9 cellular contexts compared by ENCODE assay signal in the genomic region with DNA sequence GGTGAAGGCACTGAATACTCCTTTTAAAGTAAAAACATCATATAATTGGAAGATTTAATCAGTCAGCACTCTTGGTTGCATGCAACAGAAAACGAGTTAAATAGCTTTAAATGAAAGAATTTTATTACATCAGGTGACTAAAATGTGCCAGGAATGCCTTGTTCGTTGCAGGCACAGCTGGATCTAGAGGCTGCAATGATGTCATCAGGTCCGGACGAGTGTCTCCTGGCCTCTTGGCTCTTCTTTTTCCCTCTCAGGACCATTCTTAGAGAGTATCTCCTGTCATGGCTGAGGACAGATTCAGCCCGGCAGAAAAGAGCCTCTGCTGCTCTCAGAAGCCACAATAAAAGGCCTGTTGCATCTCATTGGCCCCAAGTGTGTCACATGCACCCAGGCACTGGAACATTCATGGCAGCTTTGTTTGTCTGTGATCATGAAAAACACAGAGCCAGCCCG.
DNase-seq lines count a peak whose midpoint lies in the region; ATAC-seq and TF ChIP-seq lines count a peak whose summit lies in the region.
"Had no signal": no experiment of that assay in that cellular context is flagged by ENCODE, and none has a peak within 500 bp of the region (broad histone marks: within the 10 kb centered on the region; RNA-seq: fewer than 3 reads in every experiment).

No MANE protein-coding gene starts in this region.

- peaks cover 33% of the 10 kb centered on the region for H3F3A ChIP-seq in SK-N-SH (replicated peaks; ENCODE audit: insufficient read depth)

- H2AFZ ChIP-seq in SK-N-SH (ENCODE audit: low read depth) (peak overlapping the region; percentile 52; the same call in 1 of the 2 replicates), Karpas-422 (ENCODE audit: low read length) (no peak overlapping the region)

- ATAC-seq in omental fat pad (ENCODE audit: low FRiP score) (peak; percentile 28), HG03108 (IDR thresholded peaks at IDR 0.05; ENCODE audit: unreplicated experiment) (no peak)

- H3K27ac ChIP-seq in SK-N-SH (ENCODE audit: low read depth in 2 of 2, low read length in 1 of 2) (peak overlapping the region; percentile 84), Karpas-422 (ENCODE audit: low read length) (no peak overlapping the region)

- H3K27me3 ChIP-seq in SK-N-SH (ENCODE audit: insufficient read depth) (no peaks in the 10 kb centered on the region), Karpas-422 (ENCODE audit: low read length) (peaks cover 9% of the 10 kb centered on the region; the same call in 1 of the 2 replicates)

- no peaks in the 10 kb centered on the region for H3K36me3 ChIP-seq in SK-N-SH (replicated peaks in 1 of 2; ENCODE audit: control insufficient read depth in 1 of 2, insufficient read depth in 2 of 2, low read length in 1 of 2)
- no peaks in the 10 kb centered on the region for H3K36me3 ChIP-seq in Karpas-422 (ENCODE audit: insufficient read depth, low read length)

- no peak for TF ChIP-seq EP300 in SK-N-SH (IDR thresholded peaks at IDR 0.05; ENCODE audit: borderline replicate concordance in 1 of 2, low read depth in 1 of 2, low read length in 1 of 2)

- no peak overlapping the region for H3K4me3 ChIP-seq in SK-N-SH (ENCODE audit: low read depth in 2 of 2, low read length in 1 of 2)
- H3K4me3 ChIP-seq in fibroblast of villous mesenchyme (ENCODE audit: low read depth, low read length), result no peak overlapping the region
- no peak overlapping the region for H3K4me3 ChIP-seq in Karpas-422 (ENCODE audit: low read length)
- H3K4me3 ChIP-seq: lung had no signal

- POLR2A ChIA-PET in SK-N-SH (lab: Yijun Ruan, JAX) (no interaction called here), HEK293T (lab: Yijun Ruan, JAX) (no interaction called here)

- no peak for TF ChIP-seq RAD21 in SK-N-SH (IDR thresholded peaks at IDR 0.05; ENCODE audit: low read length)

- DNase-seq in EL (peak; percentile 85), SK-N-SH (no peak), fibroblast of villous mesenchyme (ENCODE audit: low read depth) (peak; percentile 43), omental fat pad (ENCODE audit: low spot score) (no peak), HEK293T (ENCODE audit: extremely low spot score) (no peak), NOMO-1 treated with dmso at 0.1 percent for 144 hours (lab: John Stamatoyannopoulos, UW; ENCODE audit: unreplicated experiment) (no peak), Karpas-422 (no peak)

- H3K79me2 ChIP-seq in SK-N-SH (ENCODE audit: insufficient read depth) (no peaks in the 10 kb centered on the region), Karpas-422 (ENCODE audit: low read length) (no peaks in the 10 kb centered on the region)

- peak overlapping the region; percentile 42; the same call in 1 of the 2 replicates for H3K9ac ChIP-seq in SK-N-SH
- H3K9ac ChIP-seq in Karpas-422 (ENCODE audit: low read length), result no peak overlapping the region

- H3K9me2 ChIP-seq in SK-N-SH (no peaks in the 10 kb centered on the region), Karpas-422 (replicated peaks; ENCODE audit: insufficient read depth, low read length) (no peaks in the 10 kb centered on the region)

- TF ChIP-seq CTCF in SK-N-SH (IDR thresholded peaks at IDR 0.05), result no peak
- TF ChIP-seq CTCF in fibroblast of villous mesenchyme (IDR thresholded peaks at IDR 0.05; ENCODE audit: insufficient read depth, low read depth, low read length), result no peak
- TF ChIP-seq CTCF in omental fat pad (IDR thresholded peaks at IDR 0.05), result no peak

- H3K9me3 ChIP-seq in SK-N-SH (no peaks in the 10 kb centered on the region), Karpas-422 (ENCODE audit: low read length) (no peaks in the 10 kb centered on the region)

- CTCF ChIA-PET in SK-N-SH (lab: Yijun Ruan, JAX) (interaction anchor here (0.7 to 5.8 kb wide), 6 partner anchors 11 to 632 kb away, joined by 3 to 36 read pairs (median 4); a partner anchor contains a TSS), HEK293T (lab: Yijun Ruan, JAX) (interaction anchor here (0.6 to 2.1 kb wide), 5 partner anchors 179 to 618 kb away, joined by 3 to 6 read pairs (median 5); no protein-coding TSS in a partner anchor)

- 43% methylated on average over 6 of the region's 6 CpGs for WGBS in SK-N-SH (ENCODE audit: low lambda C conversion rate)

- H4K20me1 ChIP-seq in SK-N-SH (ENCODE audit: insufficient read depth), result no peaks in the 10 kb centered on the region
- H4K20me1 ChIP-seq in Karpas-422 (ENCODE audit: insufficient read depth, low read depth, low read length), result no peaks in the 10 kb centered on the region

- H3K4me2 ChIP-seq in SK-N-SH (peak overlapping the region; percentile 41), Karpas-422 (ENCODE audit: low read depth, low read length, poor library complexity, severe bottlenecking) (no peak overlapping the region)

- H3K4me1 ChIP-seq in SK-N-SH (ENCODE audit: control insufficient read depth in 1 of 2, insufficient read depth in 2 of 2, low read depth in 1 of 2, low read length in 1 of 2) (peaks cover 29 to 42% of the 10 kb centered on the region in 2 experiments), Karpas-422 (ENCODE audit: low read length) (no peaks in the 10 kb centered on the region)

TF ChIP-seq in SK-N-SH, 30 proteins besides CTCF, POLR2A, EP300 and RAD21:
- TF ChIP-seq, protein P1, sequence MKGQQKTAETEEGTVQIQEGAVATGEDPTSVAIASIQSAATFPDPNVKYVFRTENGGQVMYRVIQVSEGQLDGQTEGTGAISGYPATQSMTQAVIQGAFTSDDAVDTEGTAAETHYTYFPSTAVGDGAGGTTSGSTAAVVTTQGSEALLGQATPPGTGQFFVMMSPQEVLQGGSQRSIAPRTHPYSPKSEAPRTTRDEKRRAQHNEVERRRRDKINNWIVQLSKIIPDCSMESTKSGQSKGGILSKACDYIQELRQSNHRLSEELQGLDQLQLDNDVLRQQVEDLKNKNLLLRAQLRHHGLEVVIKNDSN (IDR thresholded peaks at IDR 0.05; ENCODE audit: borderline replicate concordance, low read depth), result peak; percentile 21; the same call in 1 of the 2 replicates
- TF ChIP-seq, protein P2, sequence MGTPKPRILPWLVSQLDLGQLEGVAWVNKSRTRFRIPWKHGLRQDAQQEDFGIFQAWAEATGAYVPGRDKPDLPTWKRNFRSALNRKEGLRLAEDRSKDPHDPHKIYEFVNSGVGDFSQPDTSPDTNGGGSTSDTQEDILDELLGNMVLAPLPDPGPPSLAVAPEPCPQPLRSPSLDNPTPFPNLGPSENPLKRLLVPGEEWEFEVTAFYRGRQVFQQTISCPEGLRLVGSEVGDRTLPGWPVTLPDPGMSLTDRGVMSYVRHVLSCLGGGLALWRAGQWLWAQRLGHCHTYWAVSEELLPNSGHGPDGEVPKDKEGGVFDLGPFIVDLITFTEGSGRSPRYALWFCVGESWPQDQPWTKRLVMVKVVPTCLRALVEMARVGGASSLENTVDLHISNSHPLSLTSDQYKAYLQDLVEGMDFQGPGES (IDR thresholded peaks at IDR 0.05; ENCODE audit: low read depth, low read length), result no peak

TF ChIP-seq in HEK293T, 16 proteins besides CTCF, POLR2A, EP300 and RAD21:
- TF ChIP-seq FOXM1 (IDR thresholded peaks at IDR 0.05; ENCODE audit: borderline replicate concordance), result no peak
- no peak for TF ChIP-seq TARDBP (IDR thresholded peaks at IDR 0.05)
- no peak for TF ChIP-seq SP1 (IDR thresholded peaks at IDR 0.05)
- no peak for TF ChIP-seq LEF1 (IDR thresholded peaks at IDR 0.05; ENCODE audit: borderline replicate concordance)
- no peak for TF ChIP-seq CTBP1 (IDR thresholded peaks at IDR 0.05; ENCODE audit: borderline replicate concordance)
- no peak for TF ChIP-seq ZNF384 (IDR thresholded peaks at IDR 0.05)
- no peak for TF ChIP-seq BHLHE40 (IDR thresholded peaks at IDR 0.05; ENCODE audit: borderline replicate concordance)
- no peak for TF ChIP-seq L3MBTL2 (conservative IDR thresholded peaks at IDR 0.05)
- no peak for TF ChIP-seq ELF4 (IDR thresholded peaks at IDR 0.05)
- TF ChIP-seq HDGF (IDR thresholded peaks at IDR 0.05; ENCODE audit: borderline replicate concordance), result no peak
- no peak for TF ChIP-seq ARNT (IDR thresholded peaks at IDR 0.05)
- no peak for TF ChIP-seq NFRKB (IDR thresholded peaks at IDR 0.05)
- TF ChIP-seq, protein P3, sequence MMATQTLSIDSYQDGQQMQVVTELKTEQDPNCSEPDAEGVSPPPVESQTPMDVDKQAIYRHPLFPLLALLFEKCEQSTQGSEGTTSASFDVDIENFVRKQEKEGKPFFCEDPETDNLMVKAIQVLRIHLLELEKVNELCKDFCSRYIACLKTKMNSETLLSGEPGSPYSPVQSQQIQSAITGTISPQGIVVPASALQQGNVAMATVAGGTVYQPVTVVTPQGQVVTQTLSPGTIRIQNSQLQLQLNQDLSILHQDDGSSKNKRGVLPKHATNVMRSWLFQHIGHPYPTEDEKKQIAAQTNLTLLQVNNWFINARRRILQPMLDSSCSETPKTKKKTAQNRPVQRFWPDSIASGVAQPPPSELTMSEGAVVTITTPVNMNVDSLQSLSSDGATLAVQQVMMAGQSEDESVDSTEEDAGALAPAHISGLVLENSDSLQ (IDR thresholded peaks at IDR 0.05), result no peak
- TF ChIP-seq FOXK2 (IDR thresholded peaks at IDR 0.05), result no peak
- TF ChIP-seq SUZ12 (IDR thresholded peaks at IDR 0.05), result no peak
- TF ChIP-seq FOXA1 (IDR thresholded peaks at IDR 0.05), result no peak

Comparison
In these comparisons a context has a peak if more than half of its experiments do, and no peak if none do; other contexts are left out.
1. DNase-seq: peak in EL (single experiment) and fibroblast of villous mesenchyme (single experiment); none in SK-N-SH (single experiment), omental fat pad (single experiment), HEK293T (single experiment), NOMO-1 treated with dmso at 0.1 percent for 144 hours (single experiment) and Karpas-422 (single experiment).